ENCODE assay signal across 10 cellular contexts in genomic region chr2:169360984-169361705, GRCh38. TPM values are rescaled to one million over a fixed set of nuclear protein-coding genes. Genes with fewer than 3 reads are reported as not detected.
DNase-seq lines count a peak whose midpoint lies in the region; ATAC-seq and TF ChIP-seq lines count a peak whose summit lies in the region.
"Had no signal": no experiment of that assay in that cellular context is flagged by ENCODE, and none has a peak within 500 bp of the region (broad histone marks: within the 10 kb centered on the region; RNA-seq: fewer than 3 reads in every experiment).

No MANE protein-coding gene starts in this region.

- H3K27ac Mint-ChIP-seq in activated naive CD4-positive, alpha-beta T cell treated with anti-CD3 and anti-CD28 coated beads, Interleukin-2, amount 50 U/mL, for 24 hours, result no peak overlapping the region
- H3K27ac Mint-ChIP-seq in brain, result peak overlapping the region in 3 of 5 experiments; percentile 0 to 76 (median 33)

- no peaks in the 10 kb centered on the region for H3K36me3 Mint-ChIP-seq in activated naive CD4-positive, alpha-beta T cell treated with anti-CD3 and anti-CD28 coated beads, Interleukin-2, amount 50 U/mL, for 24 hours
- H3K36me3 Mint-ChIP-seq in brain, result no peaks in the 10 kb centered on the region

- H3K9me3 ChIP-seq in mesodermal cell (ENCODE audit: control insufficient read depth, low read length) (no peaks in the 10 kb centered on the region), tibial nerve (no peaks in the 10 kb centered on the region), BE2C (no peaks in the 10 kb centered on the region)

- no peak for TF ChIP-seq CTCF in brain (conservative IDR thresholded peaks at IDR 0.05)
- TF ChIP-seq CTCF in tibial nerve (IDR thresholded peaks at IDR 0.05), result no peak
- TF ChIP-seq CTCF in BE2C (IDR thresholded peaks at IDR 0.05; ENCODE audit: low read depth, low read length), result no peak

- 2 to 6% methylated on average over 9 to 16 of the region's 20 CpGs for WGBS in mesodermal cell (ENCODE audit: insufficient coverage in 2 of 2), 2 experiments
- 5 to 15% methylated on average over 20 of the region's 20 CpGs for WGBS in tibial nerve, 2 donors

- peak overlapping the region; percentile 42 for H3K4me3 ChIP-seq in mesodermal cell (ENCODE audit: extremely low read depth, insufficient read depth, low read length, poor library complexity, severe bottlenecking)
- peak overlapping the region in 3 of 4 donors; percentile 54 to 65 (median 63) for H3K4me3 ChIP-seq in tibial nerve
- H3K4me3 ChIP-seq in BE2C (ENCODE audit: low read depth, low read length), result no peak overlapping the region

- DNase-seq in activated naive CD4-positive, alpha-beta T cell treated with anti-CD3 and anti-CD28 coated beads, Interleukin-2, amount 50 U/mL, for 16 hours, result no peak
- DNase-seq in tibial nerve (ENCODE audit: low spot score in 2 of 2) (no peak), BE2C (no peak)
- DNase-seq: activated effector memory CD4-positive, alpha-beta T cell treated with anti-CD3 and anti-CD28 coated beads, Interleukin-2, amount 50 U/mL, for 16 hours; DND-41 had no signal

- H3K4me3 Mint-ChIP-seq in activated naive CD4-positive, alpha-beta T cell treated with anti-CD3 and anti-CD28 coated beads, Interleukin-2, amount 50 U/mL, for 24 hours, result peak overlapping the region; percentile 27
- H3K4me3 Mint-ChIP-seq in brain, result peak overlapping the region; percentile 82 to 91 (median 85)

- peaks cover 45% of the 10 kb centered on the region for H3K27me3 Mint-ChIP-seq in activated naive CD4-positive, alpha-beta T cell treated with anti-CD3 and anti-CD28 coated beads, Interleukin-2, amount 50 U/mL, for 24 hours
- H3K27me3 Mint-ChIP-seq in brain, result peaks cover 34% of the 10 kb centered on the region

- ATAC-seq in GM19328 (IDR thresholded peaks at IDR 0.05; ENCODE audit: unreplicated experiment) (no peak), HG02981 (IDR thresholded peaks at IDR 0.05; ENCODE audit: unreplicated experiment) (no peak)

- no peak for TF ChIP-seq POLR2A in tibial nerve (IDR thresholded peaks at IDR 0.05)

- H3K36me3 ChIP-seq in mesodermal cell (ENCODE audit: control insufficient read depth, insufficient read depth, low read length) (no peaks in the 10 kb centered on the region), tibial nerve (no peaks in the 10 kb centered on the region), BE2C (no peaks in the 10 kb centered on the region)

- H3K27ac ChIP-seq in mesodermal cell (ENCODE audit: low read depth, low read length, severe bottlenecking) (no peak overlapping the region), tibial nerve (no peak overlapping the region)

- peaks cover 0 to 66% of the 10 kb centered on the region in 2 donors for H3K27me3 ChIP-seq in tibial nerve
- H3K27me3 ChIP-seq in BE2C, result peaks cover 47% of the 10 kb centered on the region

- H3K4me1 ChIP-seq in mesodermal cell (ENCODE audit: control insufficient read depth, insufficient read depth, low read length, poor library complexity, severe bottlenecking) (peaks cover 20% of the 10 kb centered on the region), tibial nerve (peaks cover 0 to 38% (median 28%) of the 10 kb centered on the region in 4 donors), BE2C (no peaks in the 10 kb centered on the region)

- no peak for TF ChIP-seq EP300 in tibial nerve (IDR thresholded peaks at IDR 0.05)

- peaks cover 36% of the 10 kb centered on the region for H3K4me1 Mint-ChIP-seq in activated naive CD4-positive, alpha-beta T cell treated with anti-CD3 and anti-CD28 coated beads, Interleukin-2, amount 50 U/mL, for 24 hours
- H3K4me1 Mint-ChIP-seq in brain, result peaks cover 37% of the 10 kb centered on the region

- H3K9me3 Mint-ChIP-seq in activated naive CD4-positive, alpha-beta T cell treated with anti-CD3 and anti-CD28 coated beads, Interleukin-2, amount 50 U/mL, for 24 hours, result no peaks in the 10 kb centered on the region
- no peaks in the 10 kb centered on the region for H3K9me3 Mint-ChIP-seq in brain

RNA-seq across cellular contexts. Expression of gene LRP2, which starts 1.2 kb away (rescaled TPM):
- polyA plus RNA-seq in brain (ENCODE audit: insufficient read depth, low read depth, low replicate concordance), result 8.2 TPM
- 2.7 TPM for polyA plus RNA-seq in mesodermal cell (2013, experiment 1 of 2)
- 2.8 TPM for polyA plus RNA-seq in mesodermal cell (2013, experiment 2 of 2)
- total RNA-seq in tibial nerve, result not detected
- polyA plus RNA-seq in BE2C (2012; ENCODE audit: insufficient read depth, insufficient read length, low read depth), result 0.03 TPM
